Comparison of ENCODE assay signal across 22 cellular contexts in genomic region chr4:89615056-89615455, GRCh38.
DNase-seq lines count a peak whose midpoint lies in the region; ATAC-seq, FAIRE-seq and TF ChIP-seq lines count a peak whose summit lies in the region.
"Had no signal": no experiment of that assay in that cellular context is flagged by ENCODE, and none has a peak within 500 bp of the region (broad histone marks: within the 10 kb centered on the region; RNA-seq: fewer than 3 reads in every experiment).

No MANE protein-coding gene starts in this region.

- DNase-seq in Caki2 (ENCODE audit: low read depth): peak; percentile 10
- DNase-seq in kidney: no peak
- DNase-seq in left kidney (ENCODE audit: low read depth, low spot score): peak; percentile 37
- peak; percentile 82 for DNase-seq in renal cortical epithelial cell (ENCODE audit: low read depth)
- no peak for DNase-seq in stimulated activated naive B cell treated with anti-CD40 and anti-IgM and Interleukin-4, amounts not matched to agents 10 μg/mL and 1 μg/mL and 100 μg/mL, for 72 hours
- DNase-seq in activated naive CD4-positive, alpha-beta T cell treated with anti-CD3 and anti-CD28 coated beads for 36 hours: no peak
- DNase-seq in NCI-H2196 (lab: John Stamatoyannopoulos, UW; ENCODE audit: unreplicated experiment): no peak
- DNase-seq in PC-9: no peak
- DNase-seq: Caco-2; CD4-positive, CD25-positive, alpha-beta regulatory T cell; CD8-positive, alpha-beta T cell; DMS153; DND-41; GDM1; HFFc6 had no signal

- H3K4me3 Mint-ChIP-seq in stimulated activated naive B cell treated with anti-CD40 and anti-IgM and Interleukin-4, amounts not matched to agents 10 μg/mL and 1 μg/mL and 100 μg/mL, for 72 hours: no peak overlapping the region
- no peak overlapping the region for H3K4me3 Mint-ChIP-seq in activated naive CD4-positive, alpha-beta T cell treated with anti-CD3 and anti-CD28 coated beads for 36 hours
- H3K4me3 Mint-ChIP-seq: B cell; CD4-positive, CD25-positive, alpha-beta regulatory T cell; CD8-positive, alpha-beta T cell; GM23338; HFFc6 had no signal

- no peaks in the 10 kb centered on the region for H3K27me3 ChIP-seq in PC-9 (ENCODE audit: insufficient read depth, low read depth)
- H3K27me3 ChIP-seq: BLaER1 had no signal

- POLR2A ChIA-PET in PC-9 (lab: Charles Lee; ENCODE audit: unreplicated experiment): no interaction called here

- H3K9me2 ChIP-seq in PC-9 (ENCODE audit: insufficient read depth): no peaks in the 10 kb centered on the region

- peak overlapping the region in 1 of 2 donors; percentile 28 for H3K27ac ChIP-seq in kidney (ENCODE audit: low read depth in 2 of 2, low read length in 2 of 2)
- H3K27ac ChIP-seq in PC-9: no peak overlapping the region
- H3K27ac ChIP-seq: BLaER1, C4-2B had no signal

- H3K79me2 ChIP-seq in PC-9 (ENCODE audit: low read depth): no peaks in the 10 kb centered on the region

- in situ Hi-C loops in Caki2 (cut with HindIII; ENCODE audit: low pct_unique_long_range_greater_than_20kb, low sequenced_read_pairs): no loop called here

- H3K27me3 Mint-ChIP-seq in stimulated activated naive B cell treated with anti-CD40 and anti-IgM and Interleukin-4, amounts not matched to agents 10 μg/mL and 1 μg/mL and 100 μg/mL, for 72 hours: no peaks in the 10 kb centered on the region
- no peaks in the 10 kb centered on the region for H3K27me3 Mint-ChIP-seq in activated naive CD4-positive, alpha-beta T cell treated with anti-CD3 and anti-CD28 coated beads for 36 hours (ENCODE audit: low read depth)
- H3K27me3 Mint-ChIP-seq: B cell; CD4-positive, CD25-positive, alpha-beta regulatory T cell had no signal

- H3K36me3 Mint-ChIP-seq in stimulated activated naive B cell treated with anti-CD40 and anti-IgM and Interleukin-4, amounts not matched to agents 10 μg/mL and 1 μg/mL and 100 μg/mL, for 72 hours: peaks cover 0 to 2% of the 10 kb centered on the region in 2 donors
- no peaks in the 10 kb centered on the region for H3K36me3 Mint-ChIP-seq in activated naive CD4-positive, alpha-beta T cell treated with anti-CD3 and anti-CD28 coated beads for 36 hours (ENCODE audit: low read depth)
- H3K36me3 Mint-ChIP-seq: CD4-positive, CD25-positive, alpha-beta regulatory T cell; CD8-positive, alpha-beta T cell had no signal

- H3K4me2 ChIP-seq in PC-9: no peak overlapping the region
- H3K4me2 ChIP-seq: BLaER1, GM23338 had no signal

- H3F3A ChIP-seq in PC-9 (ENCODE audit: insufficient read depth, low read depth): no peaks in the 10 kb centered on the region

- no peak overlapping the region for H2AFZ ChIP-seq in PC-9
- H2AFZ ChIP-seq: GM23338 had no signal

- peaks cover 2 to 4% of the 10 kb centered on the region in 2 donors for H3K9me3 Mint-ChIP-seq in stimulated activated naive B cell treated with anti-CD40 and anti-IgM and Interleukin-4, amounts not matched to agents 10 μg/mL and 1 μg/mL and 100 μg/mL, for 72 hours
- H3K9me3 Mint-ChIP-seq in activated naive CD4-positive, alpha-beta T cell treated with anti-CD3 and anti-CD28 coated beads for 36 hours: peaks cover 4% of the 10 kb centered on the region
- H3K9me3 Mint-ChIP-seq: CD8-positive, alpha-beta T cell; GM23338; HFFc6 had no signal

- no peaks in the 10 kb centered on the region for H3K4me1 Mint-ChIP-seq in stimulated activated naive B cell treated with anti-CD40 and anti-IgM and Interleukin-4, amounts not matched to agents 10 μg/mL and 1 μg/mL and 100 μg/mL, for 72 hours
- peaks cover 26% of the 10 kb centered on the region for H3K4me1 Mint-ChIP-seq in activated naive CD4-positive, alpha-beta T cell treated with anti-CD3 and anti-CD28 coated beads for 36 hours (ENCODE audit: low read depth)
- H3K4me1 Mint-ChIP-seq: B cell had no signal

- CTCF ChIA-PET in activated naive CD4-positive, alpha-beta T cell treated with anti-CD3 and anti-CD28 coated beads for 36 hours (lab: Charles Lee): no interaction called here
- CTCF ChIA-PET in PC-9 (lab: Charles Lee): no interaction called here

- peak; percentile 77 for FAIRE-seq in kidney (lab: Jason Lieb, UNC)
- FAIRE-seq: D721Med, GM12878 had no signal

- no peak for ATAC-seq in stimulated activated naive B cell treated with anti-CD40 and anti-IgM and Interleukin-4, amounts not matched to agents 10 μg/mL and 1 μg/mL and 100 μg/mL, for 72 hours (replicated peaks)
- ATAC-seq: CD8-positive, alpha-beta T cell; GM12878; GM23338 had no signal

- H3K9me3 ChIP-seq in kidney (ENCODE audit: control insufficient read depth in 1 of 2, low read length in 2 of 2) (peaks cover 0 to 3% of the 10 kb centered on the region in 2 donors), PC-9 (ENCODE audit: insufficient read depth, low read depth) (no peaks in the 10 kb centered on the region)
- H3K9me3 ChIP-seq: BLaER1, Caco-2, HAP-1 had no signal

- no TSS peak for BruUV-seq in PC-9 (replicated peaks; lab: Mats Ljungman, UMichigan)

- H3K27ac Mint-ChIP-seq in stimulated activated naive B cell treated with anti-CD40 and anti-IgM and Interleukin-4, amounts not matched to agents 10 μg/mL and 1 μg/mL and 100 μg/mL, for 72 hours: no peak overlapping the region
- H3K27ac Mint-ChIP-seq in activated naive CD4-positive, alpha-beta T cell treated with anti-CD3 and anti-CD28 coated beads for 36 hours: no peak overlapping the region
- H3K27ac Mint-ChIP-seq: B cell; CD8-positive, alpha-beta T cell; GM23338; HFFc6 had no signal

- no peaks in the 10 kb centered on the region for H4K20me1 ChIP-seq in PC-9 (ENCODE audit: insufficient read depth)
- H4K20me1 ChIP-seq: BLaER1 had no signal

- intact Hi-C loops in kidney (cut with DNase I) (no loop called here), PC-9 (cut with micrococcal nuclease; ENCODE audit: unreplicated experiment) (no loop called here)
- intact Hi-C loops in activated naive CD4-positive, alpha-beta T cell treated with anti-CD3 and anti-CD28 coated beads for 36 hours (cut with micrococcal nuclease): no loop called here

- peaks cover 9 to 21% of the 10 kb centered on the region in 2 donors for H3K4me1 ChIP-seq in kidney (ENCODE audit: control insufficient read depth in 1 of 2, insufficient read depth in 1 of 2, low read depth in 1 of 2, low read length in 2 of 2)
- no peaks in the 10 kb centered on the region for H3K4me1 ChIP-seq in PC-9 (replicated peaks; ENCODE audit: insufficient read depth)
- H3K4me1 ChIP-seq: Caco-2 had no signal

- H3K36me3 ChIP-seq in kidney (ENCODE audit: control insufficient read depth in 1 of 2, insufficient read depth in 2 of 2, low read length in 2 of 2) (no peaks in the 10 kb centered on the region), PC-9 (ENCODE audit: low read depth) (no peaks in the 10 kb centered on the region)
- H3K36me3 ChIP-seq: BLaER1, HAP-1 had no signal

- TF ChIP-seq CTCF in kidney (IDR thresholded peaks at IDR 0.05; ENCODE audit: borderline replicate concordance, extremely low read depth, insufficient read depth): no peak
- TF ChIP-seq CTCF in PC-9 (conservative IDR thresholded peaks at IDR 0.05): no peak

- no peak overlapping the region for H3K4me3 ChIP-seq in kidney (ENCODE audit: low read length in 2 of 2)
- H3K4me3 ChIP-seq in PC-9: no peak overlapping the region
- H3K4me3 ChIP-seq: BLaER1, GM12878, GM23338, HAP-1 had no signal

- H3K9ac ChIP-seq in kidney (ENCODE audit: low read length in 2 of 2): no peak overlapping the region
- H3K9ac ChIP-seq: BLaER1 had no signal

Comparison
In these comparisons a context has a peak if more than half of its experiments do, and no peak if none do; other contexts are left out.
1. DNase-seq: peak in Caki2 (single experiment), left kidney (single experiment) and renal cortical epithelial cell (single experiment); none in kidney (single experiment), stimulated activated naive B cell treated with anti-CD40 and anti-IgM and Interleukin-4, amounts not matched to agents 10 μg/mL and 1 μg/mL and 100 μg/mL, for 72 hours (single experiment), activated naive CD4-positive, alpha-beta T cell treated with anti-CD3 and anti-CD28 coated beads for 36 hours (single experiment), NCI-H2196 (single experiment) and PC-9 (0 of 2).